ENCODE assay signal across 11 cellular contexts in genomic region chr6:100202417-100203194, GRCh38.
DNase-seq lines count a peak whose midpoint lies in the region; FAIRE-seq lines count a peak whose summit lies in the region.
"Had no signal": no experiment of that assay in that cellular context is flagged by ENCODE, and none has a peak within 500 bp of the region (broad histone marks: within the 10 kb centered on the region; RNA-seq: fewer than 3 reads in every experiment).

No MANE protein-coding gene starts in this region.

- peak; percentile 44 for FAIRE-seq in urothelium cell line (lab: Jason Lieb, UNC)

- no peaks in the 10 kb centered on the region for H3K27me3 ChIP-seq in SJSA1 (replicated peaks)
- H3K27me3 ChIP-seq: heart left ventricle had no signal

- H3K4me3 ChIP-seq in SJSA1, result no peak overlapping the region
- H3K4me3 ChIP-seq: heart left ventricle had no signal

- H3K4me3 Mint-ChIP-seq in activated CD4-positive, alpha-beta memory T cell treated with anti-CD3 and anti-CD28 coated beads for 36 hours, result no peak overlapping the region
- H3K4me3 Mint-ChIP-seq: activated naive CD8-positive, alpha-beta T cell treated with anti-CD3 and anti-CD28 coated beads, Interleukin-2, amount 10 ng/mL, durations not matched to agents 7 days and 5 days had no signal

- H3K9me3 ChIP-seq in SJSA1 (replicated peaks), result no peaks in the 10 kb centered on the region

- no peaks in the 10 kb centered on the region for H3K36me3 Mint-ChIP-seq in activated CD4-positive, alpha-beta memory T cell treated with anti-CD3 and anti-CD28 coated beads for 36 hours
- H3K36me3 Mint-ChIP-seq: activated naive CD8-positive, alpha-beta T cell treated with anti-CD3 and anti-CD28 coated beads, Interleukin-2, amount 10 ng/mL, durations not matched to agents 7 days and 5 days had no signal

- peak overlapping the region; percentile 100 for H3K27ac ChIP-seq in SJSA1

- CTCF ChIA-PET in activated CD4-positive, alpha-beta memory T cell treated with anti-CD3 and anti-CD28 coated beads for 36 hours (lab: Charles Lee), result no interaction called here

- H3K27ac Mint-ChIP-seq in activated CD4-positive, alpha-beta memory T cell treated with anti-CD3 and anti-CD28 coated beads for 36 hours, result no peak overlapping the region
- H3K27ac Mint-ChIP-seq: activated naive CD8-positive, alpha-beta T cell treated with anti-CD3 and anti-CD28 coated beads, Interleukin-2, amount 10 ng/mL, durations not matched to agents 7 days and 5 days had no signal

- no peaks in the 10 kb centered on the region for H3K27me3 Mint-ChIP-seq in activated CD4-positive, alpha-beta memory T cell treated with anti-CD3 and anti-CD28 coated beads for 36 hours
- H3K27me3 Mint-ChIP-seq: activated naive CD8-positive, alpha-beta T cell treated with anti-CD3 and anti-CD28 coated beads, Interleukin-2, amount 10 ng/mL, durations not matched to agents 7 days and 5 days had no signal

- peaks cover 17% of the 10 kb centered on the region for H3K4me1 ChIP-seq in SJSA1 (replicated peaks)
- H3K4me1 ChIP-seq: heart left ventricle had no signal

- H3K36me3 ChIP-seq in SJSA1, result no peaks in the 10 kb centered on the region
- H3K36me3 ChIP-seq: heart left ventricle had no signal

- intact Hi-C loops in activated CD4-positive, alpha-beta memory T cell treated with anti-CD3 and anti-CD28 coated beads for 36 hours (cut with micrococcal nuclease), result no loop called here

- POLR2A ChIA-PET in activated CD4-positive, alpha-beta memory T cell treated with anti-CD3 and anti-CD28 coated beads for 36 hours (lab: Charles Lee), result no interaction called here

- no peaks in the 10 kb centered on the region for H3K4me1 Mint-ChIP-seq in activated CD4-positive, alpha-beta memory T cell treated with anti-CD3 and anti-CD28 coated beads for 36 hours (ENCODE audit: low read depth)
- H3K4me1 Mint-ChIP-seq: activated naive CD8-positive, alpha-beta T cell treated with anti-CD3 and anti-CD28 coated beads, Interleukin-2, amount 10 ng/mL, durations not matched to agents 7 days and 5 days had no signal

- peaks cover 1% of the 10 kb centered on the region for H3K9me3 Mint-ChIP-seq in activated CD4-positive, alpha-beta memory T cell treated with anti-CD3 and anti-CD28 coated beads for 36 hours

- DNase-seq in SIG-M5 treated with dmso at 0.1 percent for 504 hours (lab: John Stamatoyannopoulos, UW; ENCODE audit: unreplicated experiment), result peak; percentile 40
- no peak for DNase-seq in SIG-M5 (lab: John Stamatoyannopoulos, UW)
- DNase-seq in SJSA1 (ENCODE audit: low read depth in 1 of 2, low spot score in 2 of 2), result peak; percentile 74 to 95
- DNase-seq in fibroblast of the conjunctiva (ENCODE audit: low read depth), result peak; percentile 97
- peak; percentile 68 for DNase-seq in urothelium cell line (ENCODE audit: low spot score)
- no peak for DNase-seq in activated CD4-positive, alpha-beta memory T cell treated with anti-CD3 and anti-CD28 coated beads for 36 hours
- DNase-seq in NCI-H748 treated with DMSO at 0.1 percent for 48 hours (lab: John Stamatoyannopoulos, UW), result no peak
- no peak for DNase-seq in activated effector memory CD4-positive, alpha-beta T cell treated with Interleukin-2 at 50 U/mL for 16 hours
- DNase-seq: activated naive CD8-positive, alpha-beta T cell treated with anti-CD3 and anti-CD28 coated beads, Interleukin-2, amount 10 ng/mL, durations not matched to agents 7 days and 5 days; NCI-H69 had no signal

Comparison
In these comparisons a context has a peak if more than half of its experiments do, and no peak if none do; other contexts are left out.
1. DNase-seq: peak in SIG-M5 treated with dmso at 0.1 percent for 504 hours (single experiment), SJSA1 (2 of 2), fibroblast of the conjunctiva (single experiment) and urothelium cell line (single experiment); none in SIG-M5 (single experiment), activated CD4-positive, alpha-beta memory T cell treated with anti-CD3 and anti-CD28 coated beads for 36 hours (single experiment), NCI-H748 treated with DMSO at 0.1 percent for 48 hours (single experiment) and activated effector memory CD4-positive, alpha-beta T cell treated with Interleukin-2 at 50 U/mL for 16 hours (single experiment).